In the genomic region with DNA sequence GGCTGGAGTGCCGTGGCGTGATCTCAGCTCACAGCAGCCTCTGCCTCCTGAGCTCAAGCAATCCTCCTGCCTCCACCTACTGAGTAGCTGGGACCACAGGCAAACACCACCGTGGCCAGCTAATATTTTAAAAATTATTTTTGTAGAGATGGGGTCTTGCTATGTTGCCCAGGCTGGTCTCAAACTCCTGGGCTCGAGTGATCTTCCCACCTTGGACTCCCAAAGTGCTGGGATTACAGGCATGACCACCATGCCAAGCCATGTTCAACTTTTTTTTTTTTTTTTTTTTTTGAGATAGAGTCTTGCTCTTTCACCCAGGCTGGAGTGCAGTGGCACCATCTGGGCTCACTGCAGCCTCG, we compare ENCODE assay signal across 1 cellular context.
TF ChIP-seq lines count a peak whose summit lies in the region.

No MANE protein-coding gene starts in this region.

TF ChIP-seq in K562, 482 proteins besides CTCF, POLR2A, EP300 and RAD21:
- TF ChIP-seq ZNF121 (CRISPR knock-in tag; conservative IDR thresholded peaks at IDR 0.05) (peak; percentile 90), BCOR (IDR thresholded peaks at IDR 0.05) (peak; percentile 59), HDGF (IDR thresholded peaks at IDR 0.05) (0 out of 2 replicates have a peak, but pooled peaks have one; percentile 6), MIER1 (IDR thresholded peaks at IDR 0.05; ENCODE audit: low read depth) (0 out of 2 replicates have a peak, but pooled peaks have one; percentile 21), TAF7 (tag; IDR thresholded peaks at IDR 0.05) (peak; percentile 5; the same call in 1 of the 2 replicates)
